In the genomic region with DNA sequence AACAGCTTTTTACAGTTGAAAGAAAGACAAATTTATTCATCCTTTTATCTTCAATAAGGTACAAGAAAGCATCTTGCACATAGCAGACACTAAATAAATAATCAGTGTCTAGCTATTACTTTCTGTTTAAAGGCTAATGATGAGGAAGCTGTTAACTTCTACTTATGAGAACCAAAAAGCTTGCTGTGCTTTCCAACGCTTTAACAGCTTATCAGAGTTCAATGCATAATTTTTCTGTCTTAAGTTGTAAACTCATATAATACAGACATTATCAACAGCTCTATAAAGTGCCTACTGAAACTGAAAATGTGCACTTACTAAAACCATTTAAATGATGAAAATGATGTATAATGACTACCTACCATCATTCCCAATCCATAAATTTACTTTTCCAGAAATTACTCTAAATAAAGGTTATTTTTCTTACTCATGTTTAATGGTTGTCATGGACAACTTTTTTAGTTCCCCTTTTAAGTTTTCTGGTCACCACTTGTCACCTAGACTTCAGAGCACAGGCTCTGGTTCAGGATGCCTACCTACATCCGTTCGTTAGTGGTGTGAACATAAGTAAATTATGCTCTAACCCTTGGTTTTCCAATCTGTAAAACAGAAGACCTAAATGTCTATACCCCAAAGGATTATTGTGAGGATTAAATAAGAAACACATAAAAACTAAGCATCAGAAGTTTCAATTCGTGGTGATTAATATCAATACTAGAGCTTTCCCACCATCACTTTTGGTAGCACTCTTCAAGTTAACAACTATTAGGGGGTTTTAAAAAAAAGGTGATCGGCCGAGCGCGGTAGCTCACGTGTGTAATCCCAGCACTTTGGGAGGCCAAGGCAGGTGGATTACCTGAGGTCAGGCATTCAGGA, we compare ENCODE assay signal across 10 cellular contexts. TPM values are rescaled to one million over a fixed set of nuclear protein-coding genes. Genes with fewer than 3 reads are reported as not detected.
A peak's percentile ranks its signal among the peaks of the same experiment; 100 is the strongest.
DNase-seq lines count a peak whose midpoint lies in the region; ATAC-seq and TF ChIP-seq lines count a peak whose summit lies in the region.
"Had no signal": no experiment of that assay in that cellular context is flagged by ENCODE, and none has a peak within 500 bp of the region (broad histone marks: within the 10 kb centered on the region; RNA-seq: fewer than 3 reads in every experiment).

No MANE protein-coding gene starts in this region.

- POLR2A ChIA-PET in HEK293 (lab: Yijun Ruan, JAX) = interaction anchor here (0.7 to 0.9 kb wide), 2 partner anchors 12 to 23 kb away, joined by 4 to 9 read pairs; a partner anchor contains a TSS

- CTCF ChIA-PET in HEK293 (lab: Yijun Ruan, JAX) = interaction anchor here (0.6 to 1.1 kb wide), 3 partner anchors 16 to 86 kb away, joined by 3 to 4 read pairs (median 4); no protein-coding TSS in a partner anchor

- peak overlapping the region; percentile 19 for H3K4me3 Mint-ChIP-seq in activated T-cell treated with anti-CD3 and anti-CD28 coated beads, Interleukin-2, amount 50 U/mL, for 4 hours

- H3K9me3 Mint-ChIP-seq in activated T-cell treated with anti-CD3 and anti-CD28 coated beads, Interleukin-2, amount 50 U/mL, for 4 hours = no peaks in the 10 kb centered on the region

- H3K27me3 ChIP-seq in colonic mucosa = no peaks in the 10 kb centered on the region

- H3K9ac ChIP-seq in colonic mucosa (ENCODE audit: low read depth in 2 of 2, low read length in 2 of 2) = no peak overlapping the region

- TF ChIP-seq CTCF in HEK293 (tag by site-specific recombination; IDR thresholded peaks at IDR 0.05) (no peak), colonic mucosa (IDR thresholded peaks at IDR 0.05) (no peak)

- H3K36me3 Mint-ChIP-seq in activated T-cell treated with anti-CD3 and anti-CD28 coated beads, Interleukin-2, amount 50 U/mL, for 4 hours (ENCODE audit: insufficient read depth) = peaks cover 25% of the 10 kb centered on the region

- no peak overlapping the region for H3K27ac ChIP-seq in HEK293 (ENCODE audit: extremely low read depth, low read depth, low read length)
- H3K27ac ChIP-seq in colonic mucosa = no peak overlapping the region

- H3K4me3 ChIP-seq in HEK293 (ENCODE audit: low read depth, low read length) = no peak overlapping the region
- no peak overlapping the region for H3K4me3 ChIP-seq in colonic mucosa

- H3K4me1 ChIP-seq in HEK293 (ENCODE audit: control insufficient read depth, insufficient read depth, low read length) = peaks cover 4% of the 10 kb centered on the region; the same call in 1 of the 2 replicates
- H3K4me1 ChIP-seq in colonic mucosa = no peaks in the 10 kb centered on the region

- H3K36me3 ChIP-seq in HEK293 (ENCODE audit: control insufficient read depth in 2 of 2, insufficient read depth in 1 of 2, low read length in 2 of 2) = peaks cover 5 to 43% of the 10 kb centered on the region in 2 experiments; a peak in 2 of 3 replicates
- H3K36me3 ChIP-seq in colonic mucosa = no peaks in the 10 kb centered on the region

- ATAC-seq in activated T-cell treated with anti-CD3 and anti-CD28 coated beads, Interleukin-2, amount 50 U/mL, for 4 hours = peak; percentile 51 to 58
- ATAC-seq in HG03469 (IDR thresholded peaks at IDR 0.05; ENCODE audit: unreplicated experiment) (peak; percentile 73), sciatic nerve (no peak)
- ATAC-seq in stimulated activated naive CD8-positive, alpha-beta T cell treated with anti-CD3 and anti-CD28 coated beads, Interleukin-15, Interleukin-2, amounts not matched to agents 100 U/mL and 50 U/mL, for 24 hours = peak; percentile 55

- H3K9me3 ChIP-seq in HEK293 (ENCODE audit: control insufficient read depth, insufficient read depth, low read depth, low read length) (no peaks in the 10 kb centered on the region), colonic mucosa (no peaks in the 10 kb centered on the region)

- H3K4me1 Mint-ChIP-seq in activated T-cell treated with anti-CD3 and anti-CD28 coated beads, Interleukin-2, amount 50 U/mL, for 4 hours (ENCODE audit: low read depth) = peaks cover 63% of the 10 kb centered on the region

- no peak for DNase-seq in activated T-cell treated with anti-CD3 and anti-CD28 coated beads, Interleukin-2, amount 50 U/mL, for 4 hours
- no peak for DNase-seq in activated T-cell treated with anti-CD3 and anti-CD28 coated beads, Interleukin-2, amount 50 U/mL, for 1 hour
- DNase-seq in stimulated activated naive CD8-positive, alpha-beta T cell treated with anti-CD3 and anti-CD28 coated beads, Interleukin-15, Interleukin-2, amounts not matched to agents 100 U/mL and 50 U/mL, for 24 hours = no peak
- DNase-seq in sciatic nerve (ENCODE audit: low spot score) (no peak), COLO829 (ENCODE audit: low spot score) (no peak), colonic mucosa (no peak)
- DNase-seq: mesendoderm, NCI-H1930 had no signal

- intact Hi-C loops in sciatic nerve (cut with DNase I) = no loop called here
- intact Hi-C loops in colonic mucosa (cut with DNase I) = no loop called here

- no peaks in the 10 kb centered on the region for H3K27me3 Mint-ChIP-seq in activated T-cell treated with anti-CD3 and anti-CD28 coated beads, Interleukin-2, amount 50 U/mL, for 4 hours (ENCODE audit: low read depth)

TF ChIP-seq in HEK293, 187 proteins besides CTCF, POLR2A, EP300 and RAD21:
- TF ChIP-seq, protein P1, sequence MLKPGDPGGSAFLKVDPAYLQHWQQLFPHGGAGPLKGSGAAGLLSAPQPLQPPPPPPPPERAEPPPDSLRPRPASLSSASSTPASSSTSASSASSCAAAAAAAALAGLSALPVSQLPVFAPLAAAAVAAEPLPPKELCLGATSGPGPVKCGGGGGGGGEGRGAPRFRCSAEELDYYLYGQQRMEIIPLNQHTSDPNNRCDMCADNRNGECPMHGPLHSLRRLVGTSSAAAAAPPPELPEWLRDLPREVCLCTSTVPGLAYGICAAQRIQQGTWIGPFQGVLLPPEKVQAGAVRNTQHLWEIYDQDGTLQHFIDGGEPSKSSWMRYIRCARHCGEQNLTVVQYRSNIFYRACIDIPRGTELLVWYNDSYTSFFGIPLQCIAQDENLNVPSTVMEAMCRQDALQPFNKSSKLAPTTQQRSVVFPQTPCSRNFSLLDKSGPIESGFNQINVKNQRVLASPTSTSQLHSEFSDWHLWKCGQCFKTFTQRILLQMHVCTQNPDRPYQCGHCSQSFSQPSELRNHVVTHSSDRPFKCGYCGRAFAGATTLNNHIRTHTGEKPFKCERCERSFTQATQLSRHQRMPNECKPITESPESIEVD (tag by site-specific recombination; IDR thresholded peaks at IDR 0.05) = peak; percentile 65
- TF ChIP-seq SP3 (tag by site-specific recombination; IDR thresholded peaks at IDR 0.05) (no peak), ZBTB8A (tag by site-specific recombination; IDR thresholded peaks at IDR 0.05) (no peak)
TF ChIP-seq in HEK293: peak in this region for 1.

RNA-seq across cellular contexts. Expression of a gene that starts 8.0 kb away (rescaled TPM):
- total RNA-seq in activated T-cell treated with anti-CD3 and anti-CD28 coated beads, Interleukin-2, amount 50 U/mL, for 4 hours = 10 to 100 TPM; 73.7 to 80.0 (median 76.4) TPM
- total RNA-seq in sciatic nerve = 199 TPM
- total RNA-seq in colonic mucosa = 10 to 100 TPM; 58.5 to 61.4 TPM

RNA-seq across cellular contexts. Expression of a gene that starts 23.1 kb away (rescaled TPM):
- 10 to 100 TPM; 18.3 to 23.3 (median 18.6) TPM for total RNA-seq in activated T-cell treated with anti-CD3 and anti-CD28 coated beads, Interleukin-2, amount 50 U/mL, for 4 hours
- total RNA-seq in sciatic nerve (5.3 TPM), colonic mucosa (10 to 100 TPM in 1 of 2 donors, 1 to 10 TPM in 1; 8.5 to 15.9 TPM)
